ENCODE assay signal across 28 cellular contexts in genomic region chr7:22404421-22405023, GRCh38. TPM values are rescaled to one million over a fixed set of nuclear protein-coding genes. Genes with fewer than 3 reads are reported as not detected.
"Had no signal": no experiment of that assay in that cellular context is flagged by ENCODE, and none has a peak within 500 bp of the region (broad histone marks: within the 10 kb centered on the region; RNA-seq: fewer than 3 reads in every experiment).

No MANE protein-coding gene starts in this region.

- H3K9me3 Mint-ChIP-seq: activated CD8-positive, alpha-beta T cell treated with anti-CD3 and anti-CD28 coated beads for 36 hours; activated T-cell treated with anti-CD3 and anti-CD28 coated beads, Interleukin-2, amount 50 U/mL, for 4 hours; activated T-helper 17 cell treated with anti-CD3 and anti-CD28 coated beads, Interleukin-2, amount 50 U/mL, for 72 hours; T-helper 2 cell treated with Interferon-gamma antibody and Interleukin-4, amounts not matched to agents 5 μg/mL and 100 μg/mL, for 36 hours had no signal

- H3K4me1 ChIP-seq: body of pancreas, breast epithelium, colonic mucosa had no signal

- H3K27ac Mint-ChIP-seq: activated B cell treated with CpG ODN at 0.5 μM for 24 hours; activated CD8-positive, alpha-beta T cell treated with anti-CD3 and anti-CD28 coated beads for 36 hours; activated naive CD8-positive, alpha-beta T cell; activated T-helper 17 cell treated with anti-CD3 and anti-CD28 coated beads, Interleukin-2, amount 50 U/mL, for 72 hours; T-helper 17 cell; T-helper 2 cell treated with Interferon-gamma antibody and Interleukin-4, amounts not matched to agents 5 μg/mL and 100 μg/mL, for 36 hours had no signal

- H3K27me3 Mint-ChIP-seq: activated B cell treated with CpG ODN at 0.5 μM for 24 hours; activated CD8-positive, alpha-beta T cell treated with anti-CD3 and anti-CD28 coated beads for 36 hours; activated naive CD8-positive, alpha-beta T cell; activated T-helper 17 cell treated with anti-CD3 and anti-CD28 coated beads, Interleukin-2, amount 50 U/mL, for 72 hours had no signal

- DNase-seq: activated B cell treated with CpG ODN at 0.5 μM for 24 hours; activated CD4-positive, alpha-beta T cell treated with anti-CD3 and anti-CD28 coated beads for 48 hours; activated CD4-positive, alpha-beta T cell treated with anti-CD3 and anti-CD28 coated beads, Interleukin-2, amount 50 U/mL, for 1 hour; activated CD4-positive, alpha-beta T cell treated with anti-CD3 and anti-CD28 coated beads, Interleukin-2, amount 50 U/mL, for 48 hours; activated CD8-positive, alpha-beta memory T cell treated with anti-CD3 and anti-CD28 coated beads for 24 hours; activated CD8-positive, alpha-beta T cell treated with anti-CD3 and anti-CD28 coated beads for 36 hours; activated effector memory CD4-positive, alpha-beta T cell treated with Interleukin-2 at 50 U/mL for 16 hours; activated gamma-delta T cell treated with Interleukin-2 at 50 U/mL for 16 hours; activated naive CD4-positive, alpha-beta T cell treated with anti-CD3 and anti-CD28 coated beads, Interleukin-2, amount 50 U/mL, for 16 hours; activated naive CD4-positive, alpha-beta T cell treated with Interleukin-2 at 50 U/mL for 16 hours; activated T-cell treated with anti-CD3 and anti-CD28 coated beads, Interleukin-2, amount 50 U/mL, for 4 hours; amniotic stem cell; anterior cingulate cortex; body of pancreas; central memory CD4-positive, alpha-beta T cell; cerebellar nuclear complex; colonic mucosa; effector CD8-positive, alpha-beta T cell; foreskin fibroblast; head of caudate nucleus; T-helper 17 cell; T1000; WERI-Rb-1 had no signal

- H3K27ac ChIP-seq: body of pancreas, breast epithelium, cardiac muscle cell, colonic mucosa, WERI-Rb-1 had no signal

- H3K4me3 ChIP-seq: body of pancreas, breast epithelium, cardiac muscle cell, colonic mucosa had no signal

- H3K27me3 ChIP-seq: body of pancreas, breast epithelium, cardiac muscle cell, colonic mucosa had no signal

- H3K36me3 ChIP-seq: breast epithelium, cardiac muscle cell, colonic mucosa, WERI-Rb-1 had no signal

- H3K9me3 ChIP-seq: body of pancreas, breast epithelium, colonic mucosa had no signal

- H3K36me3 Mint-ChIP-seq: activated naive CD8-positive, alpha-beta T cell had no signal

- H3K4me3 Mint-ChIP-seq: activated B cell treated with CpG ODN at 0.5 μM for 24 hours; activated CD8-positive, alpha-beta T cell treated with anti-CD3 and anti-CD28 coated beads for 36 hours; activated naive CD8-positive, alpha-beta T cell; activated T-cell treated with anti-CD3 and anti-CD28 coated beads, Interleukin-2, amount 50 U/mL, for 4 hours; activated T-helper 17 cell treated with anti-CD3 and anti-CD28 coated beads, Interleukin-2, amount 50 U/mL, for 72 hours; T-helper 17 cell; T-helper 2 cell treated with Interferon-gamma antibody and Interleukin-4, amounts not matched to agents 5 μg/mL and 100 μg/mL, for 36 hours had no signal

RNA-seq across cellular contexts. Expression of gene RAPGEF5, which starts 47.6 kb away (rescaled TPM):
- polyA plus RNA-seq: cardiac muscle cell had no signal
